ENCODE assay signal across 1 cellular context in genomic region chr3:37466660-37467359, GRCh38.
TF ChIP-seq lines count a peak whose summit lies in the region.

No MANE protein-coding gene starts in this region.

TF ChIP-seq in H1, 55 proteins besides CTCF, POLR2A, EP300 and RAD21:
- no peak for TF ChIP-seq RXRA (IDR thresholded peaks at IDR 0.05; ENCODE audit: insufficient read depth, low read depth, low read length)
- TF ChIP-seq CHD7 (IDR thresholded peaks at IDR 0.05; ENCODE audit: insufficient replicate concordance, low read length) = no peak
- TF ChIP-seq ZNF274 (IDR thresholded peaks at IDR 0.05; ENCODE audit: borderline replicate concordance, extremely low read depth, low read length) = no peak
- no peak for TF ChIP-seq ASH2L (IDR thresholded peaks at IDR 0.05; ENCODE audit: low read length)
- no peak for TF ChIP-seq GTF2F1 (IDR thresholded peaks at IDR 0.05; ENCODE audit: borderline replicate concordance, low read depth, low read length)
- no peak for TF ChIP-seq USF2 (IDR thresholded peaks at IDR 0.05; ENCODE audit: low read length)
- no peak for TF ChIP-seq TAF7 (optimal IDR thresholded peaks at IDR 0.05; ENCODE audit: borderline replicate concordance, low read depth, low read length)
- TF ChIP-seq MAFK (IDR thresholded peaks at IDR 0.05; ENCODE audit: low read depth, low read length) = no peak
- no peak for TF ChIP-seq RFX5 (IDR thresholded peaks at IDR 0.05; ENCODE audit: borderline replicate concordance, low read depth, low read length)
- no peak for TF ChIP-seq SRF (IDR thresholded peaks at IDR 0.05; ENCODE audit: low read depth, low read length)
- no peak for TF ChIP-seq CBX8 (IDR thresholded peaks at IDR 0.05; ENCODE audit: borderline replicate concordance, low read depth, low read length)
- no peak for TF ChIP-seq E2F6 (IDR thresholded peaks at IDR 0.05)
- TF ChIP-seq SAP30 (IDR thresholded peaks at IDR 0.05; ENCODE audit: insufficient read depth, insufficient replicate concordance, low read length) = no peak
